In the genomic region with DNA sequence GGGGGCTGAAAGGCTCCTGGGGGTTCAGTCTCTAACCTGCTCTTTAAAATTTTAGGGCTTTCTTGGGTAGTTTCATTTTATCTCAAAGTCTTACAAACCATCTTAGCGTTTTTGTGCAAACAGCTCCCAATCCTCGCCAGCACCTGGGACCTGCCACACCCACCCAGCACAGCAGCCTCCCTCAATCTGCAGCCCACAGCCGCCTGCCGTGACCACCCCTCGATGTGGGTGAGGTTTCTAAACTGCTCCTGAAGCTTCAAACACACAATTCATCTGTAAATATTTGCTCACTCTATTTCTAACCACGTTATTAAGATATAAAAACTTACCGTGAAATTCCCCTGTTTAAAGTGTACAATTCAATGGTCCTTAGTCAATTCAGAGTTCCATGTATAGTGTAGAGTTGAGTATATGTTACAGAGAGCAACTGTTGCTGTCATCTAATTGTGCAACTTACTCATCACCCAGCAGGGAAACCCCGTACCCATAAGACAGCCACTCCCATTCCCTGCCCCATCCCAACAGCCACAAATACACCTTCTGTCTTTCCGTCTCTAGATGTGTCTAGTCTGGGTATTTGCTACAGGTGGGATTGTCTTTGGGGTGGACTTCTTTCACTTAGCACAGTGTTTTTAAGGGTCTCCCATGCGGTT, we compare ENCODE assay signal across 19 cellular contexts.
DNase-seq lines count a peak whose midpoint lies in the region; ATAC-seq, FAIRE-seq and TF ChIP-seq lines count a peak whose summit lies in the region.
"Had no signal": no experiment of that assay in that cellular context is flagged by ENCODE, and none has a peak within 500 bp of the region (broad histone marks: within the 10 kb centered on the region; RNA-seq: fewer than 3 reads in every experiment).

No MANE protein-coding gene starts in this region.

- H3K27ac Mint-ChIP-seq in activated naive CD8-positive, alpha-beta T cell treated with anti-CD3 and anti-CD28 coated beads, Interleukin-2, amount 50 U/mL, for 24 hours: no peak overlapping the region

- no peaks in the 10 kb centered on the region for H3K9me3 Mint-ChIP-seq in activated naive CD8-positive, alpha-beta T cell treated with anti-CD3 and anti-CD28 coated beads, Interleukin-2, amount 50 U/mL, for 24 hours

- H3K9ac ChIP-seq in kidney (ENCODE audit: low read length in 2 of 2): no peak overlapping the region

- H3K4me3 Mint-ChIP-seq in activated naive CD8-positive, alpha-beta T cell treated with anti-CD3 and anti-CD28 coated beads, Interleukin-2, amount 50 U/mL, for 24 hours: no peak overlapping the region
- H3K4me3 Mint-ChIP-seq: CD8-positive, alpha-beta memory T cell had no signal

- POLR2A ChIA-PET in HEK293 (lab: Yijun Ruan, JAX) (no interaction called here), RWPE1 (lab: Yijun Ruan, JAX; ENCODE audit: low non-redundant PET) (no interaction called here)

- H3K4me1 ChIP-seq in HEK293 (ENCODE audit: control insufficient read depth, insufficient read depth, low read length) (no peaks in the 10 kb centered on the region), kidney (ENCODE audit: control insufficient read depth in 1 of 2, insufficient read depth in 1 of 2, low read depth in 1 of 2, low read length in 2 of 2) (no peaks in the 10 kb centered on the region)

- peaks cover 2% of the 10 kb centered on the region for H3K27me3 Mint-ChIP-seq in activated naive CD8-positive, alpha-beta T cell treated with anti-CD3 and anti-CD28 coated beads, Interleukin-2, amount 50 U/mL, for 24 hours
- H3K27me3 Mint-ChIP-seq: CD8-positive, alpha-beta memory T cell had no signal

- intact Hi-C loops in kidney (cut with DNase I): no loop called here
- intact Hi-C loops in sciatic nerve (cut with DNase I): no loop called here

- CTCF ChIA-PET in HEK293 (lab: Yijun Ruan, JAX) (no interaction called here), RWPE1 (lab: Yijun Ruan, JAX) (interaction anchor here (0.6 to 1.0 kb wide), 2 partner anchors 19 to 163 kb away, joined by 3 read pairs; no protein-coding TSS in a partner anchor)

- H3K27ac ChIP-seq in HEK293 (ENCODE audit: extremely low read depth, low read depth, low read length): no peak overlapping the region
- peak overlapping the region; percentile 73 for H3K27ac ChIP-seq in RWPE1
- H3K27ac ChIP-seq in kidney (ENCODE audit: low read depth in 2 of 2, low read length in 2 of 2): no peak overlapping the region

- no peaks in the 10 kb centered on the region for H3K36me3 Mint-ChIP-seq in activated naive CD8-positive, alpha-beta T cell treated with anti-CD3 and anti-CD28 coated beads, Interleukin-2, amount 50 U/mL, for 24 hours (ENCODE audit: low read depth)

- FAIRE-seq in kidney (lab: Jason Lieb, UNC): no peak
- FAIRE-seq: D721Med, GM12892, GM18507, RCC 7860 had no signal

- ATAC-seq in activated naive CD8-positive, alpha-beta T cell treated with anti-CD3 and anti-CD28 coated beads, Interleukin-2, amount 50 U/mL, for 24 hours: no peak
- no peak for ATAC-seq in GM18511 (IDR thresholded peaks at IDR 0.05; ENCODE audit: unreplicated experiment)
- ATAC-seq in sciatic nerve: no peak

- H3K9me3 ChIP-seq in HEK293 (ENCODE audit: control insufficient read depth, insufficient read depth, low read depth, low read length) (no peaks in the 10 kb centered on the region), kidney (ENCODE audit: control insufficient read depth in 1 of 2, low read length in 2 of 2) (no peaks in the 10 kb centered on the region)

- DNase-seq in NCI-H1417 treated with DMSO at 0.1 percent for 48 hours (lab: John Stamatoyannopoulos, UW): peak; percentile 36
- no peak for DNase-seq in RWPE1 (ENCODE audit: low spot score)
- peak; percentile 24 for DNase-seq in kidney
- no peak for DNase-seq in activated naive CD8-positive, alpha-beta T cell treated with anti-CD3 and anti-CD28 coated beads, Interleukin-2, amount 50 U/mL, for 24 hours
- DNase-seq in sciatic nerve (ENCODE audit: low spot score): no peak
- DNase-seq: C1 segment of cervical spinal cord; KBM-7; NCI-H1105 treated with DMSO at 0.1 percent for 48 hours; NCI-H446; NCI-H526 treated with DMSO at 0.1 percent for 48 hours; NK-92 treated with Interleukin-12 subunit alpha and Interleukin-12 subunit beta, amount 100 ng/mL, for 24 hours; SIG-M5 had no signal

- TF ChIP-seq CTCF in HEK293 (tag by site-specific recombination; IDR thresholded peaks at IDR 0.05) (no peak), RWPE1 (conservative IDR thresholded peaks at IDR 0.05; ENCODE audit: low read depth) (no peak), kidney (IDR thresholded peaks at IDR 0.05; ENCODE audit: borderline replicate concordance, extremely low read depth, insufficient read depth) (no peak)

- H3K36me3 ChIP-seq in HEK293 (ENCODE audit: control insufficient read depth in 2 of 2, insufficient read depth in 1 of 2, low read length in 2 of 2): no peaks in the 10 kb centered on the region
- no peaks in the 10 kb centered on the region for H3K36me3 ChIP-seq in kidney (ENCODE audit: control insufficient read depth in 1 of 2, insufficient read depth in 2 of 2, low read length in 2 of 2)

- H3K4me1 Mint-ChIP-seq in activated naive CD8-positive, alpha-beta T cell treated with anti-CD3 and anti-CD28 coated beads, Interleukin-2, amount 50 U/mL, for 24 hours: no peaks in the 10 kb centered on the region
- H3K4me1 Mint-ChIP-seq: CD8-positive, alpha-beta memory T cell had no signal

- H3K4me3 ChIP-seq in HEK293 (ENCODE audit: low read depth, low read length) (no peak overlapping the region), kidney (ENCODE audit: low read length in 2 of 2) (no peak overlapping the region)

TF ChIP-seq in HEK293, 187 proteins besides CTCF, POLR2A, EP300 and RAD21:
- TF ChIP-seq ZNF211 (tag by site-specific recombination; IDR thresholded peaks at IDR 0.05; ENCODE audit: low read depth): no peak
- no peak for TF ChIP-seq ZNF677 (tag by site-specific recombination; IDR thresholded peaks at IDR 0.05)
- peak; percentile 84 for TF ChIP-seq SCRT2 (tag by site-specific recombination; IDR thresholded peaks at IDR 0.05)

Comparison
In these comparisons a context has a peak if more than half of its experiments do, and no peak if none do; other contexts are left out.
1. DNase-seq: peak in NCI-H1417 treated with DMSO at 0.1 percent for 48 hours (single experiment) and kidney (single experiment); none in RWPE1 (single experiment), activated naive CD8-positive, alpha-beta T cell treated with anti-CD3 and anti-CD28 coated beads, Interleukin-2, amount 50 U/mL, for 24 hours (single experiment) and sciatic nerve (single experiment).